31 cellular contexts compared by ENCODE assay signal in the genomic region with DNA sequence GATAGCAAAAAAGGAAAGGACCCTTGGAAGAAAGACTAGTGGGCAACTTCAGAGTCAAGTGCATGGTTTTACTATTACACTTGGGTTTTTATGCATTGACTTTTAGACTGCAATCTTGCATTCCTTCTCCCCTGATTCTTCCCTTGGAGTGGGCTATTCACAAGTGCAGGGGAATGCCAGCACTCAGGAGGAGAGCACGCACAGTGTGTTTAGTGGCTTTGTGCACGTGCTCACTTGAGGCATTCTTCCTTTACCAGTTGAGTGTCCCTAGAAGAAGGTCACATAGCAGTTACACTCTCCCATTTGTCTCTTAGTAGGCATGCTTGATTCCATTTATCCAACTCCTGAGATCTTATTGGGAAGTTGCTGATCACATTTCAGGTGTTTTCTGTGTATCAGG.
DNase-seq lines count a peak whose midpoint lies in the region; ATAC-seq and TF ChIP-seq lines count a peak whose summit lies in the region.
"Had no signal": no experiment of that assay in that cellular context is flagged by ENCODE, and none has a peak within 500 bp of the region (broad histone marks: within the 10 kb centered on the region; RNA-seq: fewer than 3 reads in every experiment).

No MANE protein-coding gene starts in this region.

- H3K9me3 ChIP-seq in lower lobe of right lung (no peaks in the 10 kb centered on the region), thyroid gland (no peaks in the 10 kb centered on the region), upper lobe of right lung (no peaks in the 10 kb centered on the region)
- H3K9me3 ChIP-seq: A549; BE2C; BLaER1; BLaER1 treated with 17β-estradiol and CSF1 and Interleukin-3, amounts not matched to agents 10 nM and 100 nM; Caco-2 had no signal

- WGBS in thyroid gland, 2 donors = 22 to 54% methylated on average over 2 of the region's 2 CpGs

- DNase-seq in lower lobe of right lung (peak; percentile 25), thyroid gland (peak; percentile 54 to 59), upper lobe of right lung (no peak), SKM-1 treated with dmso at 0.1 percent for 144 hours (lab: John Stamatoyannopoulos, UW; ENCODE audit: unreplicated experiment) (no peak), NCI-H82 treated with DMSO at 0.1 percent for 48 hours (lab: John Stamatoyannopoulos, UW; ENCODE audit: unreplicated experiment) (no peak)
- DNase-seq: 8988T; ACHN; AML-193; BE2C; C1 segment of cervical spinal cord; Caco-2; Calu3; CD4-positive, alpha-beta memory T cell; CD4-positive, alpha-beta T cell; CD4-positive, CD25-positive, alpha-beta regulatory T cell; CD8-positive, alpha-beta memory T cell; CD8-positive, alpha-beta T cell; COR-L47; DMS 273 treated with DMSO at 0.1 percent for 48 hours; DMS153; DMS53; DMS79; DMS79 treated with DMSO at 0.1 percent for 48 hours; DND-41; EL had no signal

- intact Hi-C loops in lower lobe of right lung (cut with DNase I) (no loop called here), thyroid gland (cut with DNase I) (no loop called here), upper lobe of right lung (cut with DNase I) (no loop called here)

- TF ChIP-seq CTCF in lower lobe of right lung (IDR thresholded peaks at IDR 0.05) (no peak), thyroid gland (IDR thresholded peaks at IDR 0.05) (no peak), upper lobe of right lung (IDR thresholded peaks at IDR 0.05) (no peak)

- TF ChIP-seq POLR2A in thyroid gland (IDR thresholded peaks at IDR 0.05) = no peak

- H3K4me1 ChIP-seq in lower lobe of right lung (no peaks in the 10 kb centered on the region), thyroid gland (no peaks in the 10 kb centered on the region), upper lobe of right lung (no peaks in the 10 kb centered on the region)
- H3K4me1 ChIP-seq: A549; BE2C; BLaER1; BLaER1 treated with 17β-estradiol and CSF1 and Interleukin-3, amounts not matched to agents 10 nM and 100 nM; Caco-2 had no signal

- no peak overlapping the region for H3K27ac ChIP-seq in lower lobe of right lung
- H3K27ac ChIP-seq in thyroid gland = no peak overlapping the region
- H3K27ac ChIP-seq in upper lobe of right lung = no peak overlapping the region
- H3K27ac ChIP-seq: 22Rv1; A549; BLaER1; BLaER1 treated with 17β-estradiol and CSF1 and Interleukin-3, amounts not matched to agents 10 nM and 100 nM; C4-2B had no signal

- ATAC-seq in lower lobe of right lung (peak in 1 of 2 donors; percentile 60), upper lobe of right lung (peak; percentile 57), HG02840 (IDR thresholded peaks at IDR 0.05; ENCODE audit: low FRiP score, unreplicated experiment) (no peak)
- ATAC-seq: A549; CD8-positive, alpha-beta T cell had no signal

- H3K36me3 ChIP-seq in lower lobe of right lung = no peaks in the 10 kb centered on the region
- no peaks in the 10 kb centered on the region for H3K36me3 ChIP-seq in thyroid gland
- no peaks in the 10 kb centered on the region for H3K36me3 ChIP-seq in upper lobe of right lung
- H3K36me3 ChIP-seq: BE2C; BLaER1; BLaER1 treated with 17β-estradiol and CSF1 and Interleukin-3, amounts not matched to agents 10 nM and 100 nM had no signal

- no peak overlapping the region for H3K4me3 ChIP-seq in lower lobe of right lung
- H3K4me3 ChIP-seq in thyroid gland (replicated peaks in 1 of 3) = no peak overlapping the region
- no peak overlapping the region for H3K4me3 ChIP-seq in upper lobe of right lung
- H3K4me3 ChIP-seq: A549; BLaER1; BLaER1 treated with 17β-estradiol and CSF1 and Interleukin-3, amounts not matched to agents 10 nM and 100 nM had no signal

- H3K27me3 ChIP-seq in lower lobe of right lung (ENCODE audit: low read depth) (no peaks in the 10 kb centered on the region), thyroid gland (no peaks in the 10 kb centered on the region), upper lobe of right lung (no peaks in the 10 kb centered on the region)
- H3K27me3 ChIP-seq: BE2C; BLaER1; BLaER1 treated with 17β-estradiol and CSF1 and Interleukin-3, amounts not matched to agents 10 nM and 100 nM had no signal

Comparison
In these comparisons a context has a peak if more than half of its experiments do, and no peak if none do; other contexts are left out.
1. DNase-seq: peak in lower lobe of right lung (single experiment) and thyroid gland (2 of 2); none in upper lobe of right lung (single experiment), SKM-1 treated with dmso at 0.1 percent for 144 hours (single experiment) and NCI-H82 treated with DMSO at 0.1 percent for 48 hours (single experiment).